Comparison of ENCODE assay signal across 1 cellular context in genomic region chr6:8063762-8064637, GRCh38.
TF ChIP-seq lines count a peak whose summit lies in the region.

A gene with protein sequence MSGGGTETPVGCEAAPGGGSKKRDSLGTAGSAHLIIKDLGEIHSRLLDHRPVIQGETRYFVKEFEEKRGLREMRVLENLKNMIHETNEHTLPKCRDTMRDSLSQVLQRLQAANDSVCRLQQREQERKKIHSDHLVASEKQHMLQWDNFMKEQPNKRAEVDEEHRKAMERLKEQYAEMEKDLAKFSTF (minus strand): TSS chr6:8064389. CDS start chr6:8064376, 13 bp downstream.

TF ChIP-seq in GM12878, 131 proteins besides CTCF, POLR2A, EP300 and RAD21 (continued from another document):
- TF ChIP-seq CUX1 (IDR thresholded peaks at IDR 0.05; ENCODE audit: insufficient replicate concordance, low read depth, low read length) (no peak), MLLT1 (IDR thresholded peaks at IDR 0.05) (0 out of 2 replicates have a peak, but pooled peaks have one; percentile 16), BCL3 (IDR thresholded peaks at IDR 0.05; ENCODE audit: borderline replicate concordance, insufficient read depth, low read depth, low read length, poor library complexity, severe bottlenecking) (peak; percentile 57), ZZZ3 (IDR thresholded peaks at IDR 0.05; ENCODE audit: control insufficient read depth, insufficient read length, low read depth) (no peak), KAT2A (conservative IDR thresholded peaks at IDR 0.05; ENCODE audit: control insufficient read depth, low read depth, low read length) (no peak), MYB (IDR thresholded peaks at IDR 0.05; ENCODE audit: borderline replicate concordance, low read depth, low read length) (no peak), MYC (IDR thresholded peaks at IDR 0.05; ENCODE audit: insufficient read depth, insufficient read length, insufficient replicate concordance, low read length, severe bottlenecking) (no peak)
